In the genomic region with DNA sequence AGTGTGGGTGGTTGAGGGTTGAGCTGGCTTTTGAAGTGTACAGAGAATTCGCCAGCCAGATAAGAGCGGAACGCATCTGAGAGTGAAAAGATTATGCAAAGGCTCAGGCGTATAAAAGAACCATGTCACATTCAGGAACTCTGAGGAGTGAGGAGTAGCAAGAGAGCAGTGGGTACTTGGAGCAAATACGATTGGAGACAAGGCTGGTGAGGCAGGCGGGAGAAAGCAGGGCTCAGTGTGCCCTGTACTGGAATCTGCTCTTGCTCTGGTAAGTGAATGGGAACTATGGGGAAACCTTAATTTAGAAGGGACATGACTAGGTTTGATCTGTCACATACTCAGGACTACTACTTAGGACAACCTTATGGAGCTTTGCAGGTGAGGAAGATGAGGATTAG, we compare ENCODE assay signal across 25 cellular contexts.
"Had no signal": no experiment of that assay in that cellular context is flagged by ENCODE, and none has a peak within 500 bp of the region (broad histone marks: within the 10 kb centered on the region; RNA-seq: fewer than 3 reads in every experiment).

No MANE protein-coding gene starts in this region.

- H3K9me3 ChIP-seq: breast epithelium, MG63 had no signal

- H3K4me1 ChIP-seq: breast epithelium had no signal

- H3K36me3 ChIP-seq: breast epithelium, MG63 had no signal

- DNase-seq: activated CD4-positive, alpha-beta memory T cell treated with anti-CD3 and anti-CD28 coated beads, Interleukin-2, amount 10 ng/mL, durations not matched to agents 7 days and 5 days; activated CD4-positive, alpha-beta T cell treated with anti-CD3 and anti-CD28 coated beads, Interleukin-2, amount 10 ng/mL, durations not matched to agents 7 days and 5 days; activated CD4-positive, CD25-positive, alpha-beta regulatory T cell; activated gamma-delta T cell treated with Interleukin-2 at 50 U/mL for 16 hours; activated naive CD4-positive, alpha-beta T cell treated with anti-CD3 and anti-CD28 coated beads, Interleukin-2, amount 10 ng/mL, durations not matched to agents 7 days and 5 days; activated naive CD8-positive, alpha-beta T cell treated with anti-CD3 and anti-CD28 coated beads for 36 hours; activated T-cell treated with anti-CD3 and anti-CD28 coated beads for 4 hours; activated T-cell treated with anti-CD3 and anti-CD28 coated beads, Interleukin-2, amount 50 U/mL, for 48 hours; aorta; MG63; MV-4-11; NCI-H1092 treated with DMSO at 0.1 percent for 48 hours; NCI-H1436 treated with DMSO at 0.1 percent for 48 hours; NCI-H187; NCI-H2081; NCI-H510A treated with DMSO at 0.1 percent for 48 hours; NCI-H69; NK-92 treated with Interleukin-12 subunit alpha and Interleukin-12 subunit beta, amount 100 ng/mL, for 24 hours; OCI-M1; RPMI8226; SHP77 treated with DMSO at 0.1 percent for 48 hours had no signal

- ATAC-seq: activated T-helper 17 cell treated with anti-CD3 and anti-CD28 coated beads, Interleukin-2, amount 50 U/mL, for 72 hours; Panc1 had no signal

- H3K27ac ChIP-seq: VCaP had no signal

- H3K27me3 ChIP-seq: breast epithelium, MG63 had no signal

- H3K4me3 ChIP-seq: breast epithelium, MG63 had no signal
